ENCODE assay signal across 8 cellular contexts in the genomic region with DNA sequence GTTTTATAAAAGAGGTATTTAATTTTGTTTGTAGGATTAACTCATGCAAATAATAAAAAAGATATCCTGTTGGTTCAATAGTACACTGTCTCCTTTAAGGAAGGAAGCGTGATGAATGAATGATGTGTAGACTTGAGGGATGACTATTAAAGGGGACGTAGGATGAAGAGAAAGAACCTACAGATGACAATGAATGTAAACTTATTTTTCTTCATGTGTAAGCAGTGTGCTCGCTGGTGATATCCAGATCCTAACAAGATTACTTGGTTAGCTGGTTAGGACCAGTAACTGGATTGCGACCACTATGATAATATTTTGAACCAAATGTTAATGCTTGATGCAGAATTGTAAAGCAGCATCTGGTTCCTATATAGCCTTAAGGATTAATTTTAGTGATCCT. TPM values are rescaled to one million over a fixed set of nuclear protein-coding genes. Genes with fewer than 3 reads are reported as not detected.
A peak's percentile ranks its signal among the peaks of the same experiment; 100 is the strongest.
DNase-seq lines count a peak whose midpoint lies in the region; ATAC-seq and TF ChIP-seq lines count a peak whose summit lies in the region.

No MANE protein-coding gene starts in this region.

- H3K9ac ChIP-seq in adipocyte (ENCODE audit: low read length) (peak overlapping the region; percentile 100), mesenchymal stem cell (ENCODE audit: low read length) (peak overlapping the region; percentile 100)

- no peak overlapping the region for H4K91ac ChIP-seq in mesenchymal stem cell (ENCODE audit: low read length)

- DNase-seq in HL-60 (ENCODE audit: low read depth in 1 of 2, low spot score in 1 of 2) (no peak), adipocyte (ENCODE audit: low read depth) (peak; percentile 27), mesenchymal stem cell (no peak), SKM-1 treated with dmso at 0.1 percent for 144 hours (lab: John Stamatoyannopoulos, UW; ENCODE audit: unreplicated experiment) (no peak), NCI-H446 treated with DMSO at 0.1 percent for 48 hours (lab: John Stamatoyannopoulos, UW) (no peak)

- no peak overlapping the region for H2BK120ac ChIP-seq in mesenchymal stem cell (ENCODE audit: low read depth, low read length)

- H2BK5ac ChIP-seq in mesenchymal stem cell (ENCODE audit: low read depth, low read length, poor library complexity, severe bottlenecking): no peak overlapping the region

- H3K4ac ChIP-seq in mesenchymal stem cell (ENCODE audit: low read depth in 1 of 2, low read length in 2 of 2): no peak overlapping the region

- no peak overlapping the region for H2BK12ac ChIP-seq in mesenchymal stem cell (ENCODE audit: low read length in 2 of 2)

- 50% methylated on average over 4 of the region's 4 CpGs for WGBS in mesenchymal stem cell

- H3K18ac ChIP-seq in mesenchymal stem cell (ENCODE audit: low read depth in 1 of 2, low read length in 2 of 2): no peak overlapping the region

- H3K36me3 ChIP-seq in ACC112 (ENCODE audit: insufficient read depth, low read length) (peaks cover 31% of the 10 kb centered on the region), adipocyte (ENCODE audit: control insufficient read depth, insufficient read depth, low read length, severe bottlenecking) (peaks cover 12% of the 10 kb centered on the region), mesenchymal stem cell (ENCODE audit: control insufficient read depth in 1 of 2, insufficient read depth in 2 of 2, low read depth in 1 of 2, low read length in 2 of 2) (peaks cover 6 to 27% of the 10 kb centered on the region in 2 experiments)

- peak overlapping the region; percentile 1 for H3K4me2 ChIP-seq in mesenchymal stem cell (ENCODE audit: low read length, poor library complexity, severe bottlenecking)

- peaks cover 2% of the 10 kb centered on the region for H3K79me1 ChIP-seq in mesenchymal stem cell (replicated peaks; ENCODE audit: low read length, poor library complexity, severe bottlenecking)

- H3K27ac ChIP-seq in ACC112 (ENCODE audit: low read depth, low read length): peak overlapping the region; percentile 97
- H3K27ac ChIP-seq in HL-60 (replicated peaks): peak overlapping the region; percentile 98
- peak overlapping the region; percentile 38 for H3K27ac ChIP-seq in mesenchymal stem cell (ENCODE audit: low read length, poor library complexity, severe bottlenecking)

- H2AK5ac ChIP-seq in mesenchymal stem cell (ENCODE audit: low read length, severe bottlenecking): no peak overlapping the region

- ATAC-seq in HG03159 (IDR thresholded peaks at IDR 0.05; ENCODE audit: unreplicated experiment) (no peak), GM18502 (IDR thresholded peaks at IDR 0.05; ENCODE audit: poor library complexity, unreplicated experiment) (no peak)

- H3K79me2 ChIP-seq in ACC112 (ENCODE audit: control insufficient read depth, insufficient read depth, low read length, unreplicated experiment): peaks cover 64% of the 10 kb centered on the region

- no peak for TF ChIP-seq CTCF in HL-60 (IDR thresholded peaks at IDR 0.05; ENCODE audit: insufficient read depth, low read length)

- H2AFZ ChIP-seq in ACC112 (ENCODE audit: low read length, unreplicated experiment) (no peak overlapping the region), mesenchymal stem cell (ENCODE audit: low read depth, low read length) (no peak overlapping the region)

- H4K8ac ChIP-seq in mesenchymal stem cell (ENCODE audit: low read length): no peak overlapping the region

- no peaks in the 10 kb centered on the region for H3K27me3 ChIP-seq in ACC112 (ENCODE audit: insufficient read depth, low read length)
- H3K27me3 ChIP-seq in HL-60 (ENCODE audit: insufficient read depth, poor library complexity, severe bottlenecking): no peaks in the 10 kb centered on the region
- no peaks in the 10 kb centered on the region for H3K27me3 ChIP-seq in adipocyte (replicated peaks; ENCODE audit: control insufficient read depth, insufficient read depth, low read length)
- no peaks in the 10 kb centered on the region for H3K27me3 ChIP-seq in mesenchymal stem cell (ENCODE audit: control insufficient read depth in 1 of 2, insufficient read depth in 1 of 2, low read length in 2 of 2)

- H3K9me3 ChIP-seq in adipocyte (ENCODE audit: control insufficient read depth, low read length) (no peaks in the 10 kb centered on the region), mesenchymal stem cell (ENCODE audit: control insufficient read depth, low read length) (no peaks in the 10 kb centered on the region)

- H3K4me3 ChIP-seq in ACC112 (ENCODE audit: low read depth, low read length) (peak overlapping the region; percentile 97), HL-60 (replicated peaks; ENCODE audit: insufficient read depth, low read length) (peak overlapping the region; percentile 80), adipocyte (ENCODE audit: low read length) (peak overlapping the region; percentile 99), mesenchymal stem cell (ENCODE audit: insufficient read depth in 1 of 2, low read depth in 1 of 2, low read length in 2 of 2) (peak overlapping the region in 1 of 2 experiments; percentile 100)

- peaks cover 25% of the 10 kb centered on the region for H3K4me1 ChIP-seq in ACC112 (ENCODE audit: control insufficient read depth, insufficient read depth, low read length, unreplicated experiment)
- peaks cover 41% of the 10 kb centered on the region for H3K4me1 ChIP-seq in adipocyte (ENCODE audit: control insufficient read depth, insufficient read depth, low read length)
- peaks cover 4% of the 10 kb centered on the region for H3K4me1 ChIP-seq in mesenchymal stem cell (ENCODE audit: control insufficient read depth, insufficient read depth, low read depth, low read length)

- no peak overlapping the region for H2BK15ac ChIP-seq in mesenchymal stem cell (ENCODE audit: low read depth, poor library complexity, severe bottlenecking)

- H3K14ac ChIP-seq in mesenchymal stem cell (ENCODE audit: low read length in 2 of 2): no peak overlapping the region

- H3K23ac ChIP-seq in mesenchymal stem cell (ENCODE audit: low read length in 2 of 2): no peak overlapping the region

RNA-seq across cellular contexts. Expression of gene ARF6, which starts 2.6 kb away (rescaled TPM):
- polyA plus RNA-seq in mesenchymal stem cell (2013, experiment 1 of 2): 48.0 TPM
- 49.0 TPM for polyA plus RNA-seq in mesenchymal stem cell (2013, experiment 2 of 2)

RNA-seq across cellular contexts. Expression of gene NEMF, which starts 42.9 kb away (rescaled TPM):
- polyA plus RNA-seq in mesenchymal stem cell (2013, experiment 1 of 2): 64.5 TPM
- 63.3 TPM for polyA plus RNA-seq in mesenchymal stem cell (2013, experiment 2 of 2)

Comparison
In these comparisons a context has a peak if more than half of its experiments do, and no peak if none do; other contexts are left out.
1. H3K27ac ChIP-seq: peak in every context shown above with its lines; median percentile 98 in HL-60; 97 in ACC112; 38 in mesenchymal stem cell.